14 cellular contexts compared by ENCODE assay signal in genomic region chr19:53824134-53824611, GRCh38. TPM values are rescaled to one million over a fixed set of nuclear protein-coding genes. Genes with fewer than 3 reads are reported as not detected.
A peak's percentile ranks its signal among the peaks of the same experiment; 100 is the strongest.
DNase-seq lines count a peak whose midpoint lies in the region; ATAC-seq and TF ChIP-seq lines count a peak whose summit lies in the region.
"Had no signal": no experiment of that assay in that cellular context is flagged by ENCODE, and none has a peak within 500 bp of the region (broad histone marks: within the 10 kb centered on the region; RNA-seq: fewer than 3 reads in every experiment).

Gene NLRP12, minus strand, starts transcription at chr19:53824314. Its CDS starts 140 bp downstream, at chr19:53824174.

- no peaks in the 10 kb centered on the region; the same call in 2 of the 3 replicates for H3K36me3 Mint-ChIP-seq in GM23338 (ENCODE audit: low read depth)
- H3K36me3 Mint-ChIP-seq: naive B cell had no signal

- no peak within 1 kb of the TSS; the same call in 2 of the 3 replicates for H3K4me3 Mint-ChIP-seq in GM23338
- H3K4me3 Mint-ChIP-seq: naive B cell had no signal

- DNase-seq in GM23338 (ENCODE audit: low spot score) = no peak
- DNase-seq in RPMI8226 = peak; percentile 65
- DNase-seq in left ventricle myocardium inferior = no peak
- peak; percentile 80 for DNase-seq in pons (ENCODE audit: low spot score)
- DNase-seq in OCI-LY7 (ENCODE audit: low spot score) = no peak
- DNase-seq in NCI-H1436 treated with DMSO at 0.1 percent for 48 hours (lab: John Stamatoyannopoulos, UW) = no peak
- no peak for DNase-seq in foreskin fibroblast
- DNase-seq: BE2C, naive B cell, NCI-H748 treated with DMSO at 0.1 percent for 48 hours, SW 1271 had no signal

- H3K4me1 ChIP-seq in GM23338 (ENCODE audit: insufficient read depth) (peaks cover 13% of the 10 kb centered on the region; the same call in 1 of the 2 replicates), left ventricle myocardium inferior (no peaks in the 10 kb centered on the region), OCI-LY7 (ENCODE audit: insufficient read depth, low read length, poor library complexity, severe bottlenecking) (no peaks in the 10 kb centered on the region)
- H3K4me1 ChIP-seq: BE2C had no signal

- H3K4me3 ChIP-seq in GM23338 (no peak within 1 kb of the TSS), left ventricle myocardium inferior (peak within 1 kb of the TSS; percentile 28), OCI-LY7 (ENCODE audit: low read depth, low read length, poor library complexity, severe bottlenecking) (no peak within 1 kb of the TSS), foreskin fibroblast (ENCODE audit: low read depth in 1 of 2, low read length in 2 of 2) (no peak within 1 kb of the TSS)
- H3K4me3 ChIP-seq: cardiac muscle cell had no signal

- intact Hi-C loops in left ventricle myocardium inferior (cut with micrococcal nuclease) (no loop called here), OCI-LY7 (cut with micrococcal nuclease; ENCODE audit: unreplicated experiment) (no loop called here)

- H3K27ac ChIP-seq in GM23338 (ENCODE audit: low read depth) (peak within 1 kb of the TSS; percentile 77), left ventricle myocardium inferior (replicated peaks) (no peak within 1 kb of the TSS), OCI-LY7 (ENCODE audit: low read depth, low read length, poor library complexity, severe bottlenecking) (no peak within 1 kb of the TSS)
- H3K27ac ChIP-seq: cardiac muscle cell had no signal

- H3K9me3 ChIP-seq in left ventricle myocardium inferior (replicated peaks) (no peaks in the 10 kb centered on the region), OCI-LY7 (ENCODE audit: low read length) (no peaks in the 10 kb centered on the region)
- H3K9me3 ChIP-seq: BE2C had no signal

- BruUV-seq in OCI-LY7 (replicated peaks; lab: Mats Ljungman, UMichigan) = no TSS peak

- H3K27ac Mint-ChIP-seq in GM23338 = peak within 1 kb of the TSS; percentile 53
- H3K27ac Mint-ChIP-seq: naive B cell had no signal

- POLR2A ChIA-PET in OCI-LY7 (lab: Charles Lee) = no interaction called here

- peaks cover 14% of the 10 kb centered on the region for H3K4me1 Mint-ChIP-seq in GM23338

- H4K20me1 ChIP-seq in GM23338 (replicated peaks; ENCODE audit: insufficient read depth) (no peaks in the 10 kb centered on the region), OCI-LY7 (ENCODE audit: insufficient read depth, low read length) (no peaks in the 10 kb centered on the region)

- H3F3A ChIP-seq in GM23338 (replicated peaks; ENCODE audit: low read depth) = 0 out of 2 replicates have a peak, but pooled peaks cover 9% of the 10 kb centered on the region

- H3K27me3 ChIP-seq in GM23338 (ENCODE audit: insufficient read depth) (no peaks in the 10 kb centered on the region), left ventricle myocardium inferior (ENCODE audit: low read depth) (peaks cover 38% of the 10 kb centered on the region)
- H3K27me3 ChIP-seq: BE2C, cardiac muscle cell had no signal

- H3K4me2 ChIP-seq in GM23338 (no peak within 1 kb of the TSS), OCI-LY7 (ENCODE audit: low read length) (no peak within 1 kb of the TSS)

- CTCF ChIA-PET in OCI-LY7 (lab: Charles Lee; ENCODE audit: unreplicated experiment) = no interaction called here

- no peaks in the 10 kb centered on the region; the same call in none of the 3 replicates for H3K9me3 Mint-ChIP-seq in GM23338

- ATAC-seq in GM23338 (peak; percentile 65), HG02852 (IDR thresholded peaks at IDR 0.05; ENCODE audit: unreplicated experiment) (no peak)

- H3K79me2 ChIP-seq in GM23338 (replicated peaks; ENCODE audit: insufficient read depth) (0 out of 2 replicates have a peak, but pooled peaks cover 6% of the 10 kb centered on the region), OCI-LY7 (ENCODE audit: insufficient read depth, low read depth, low read length) (no peaks in the 10 kb centered on the region)

- H3K9me2 ChIP-seq in GM23338 (ENCODE audit: insufficient read depth) (no peaks in the 10 kb centered on the region), OCI-LY7 (ENCODE audit: insufficient read depth, low read length) (no peaks in the 10 kb centered on the region)

- peaks cover 13% of the 10 kb centered on the region for H3K27me3 Mint-ChIP-seq in GM23338 (ENCODE audit: insufficient read depth, low read depth, poor library complexity)

- H3K36me3 ChIP-seq in GM23338 (ENCODE audit: insufficient read depth) = no peaks in the 10 kb centered on the region
- no peaks in the 10 kb centered on the region for H3K36me3 ChIP-seq in left ventricle myocardium inferior
- no peaks in the 10 kb centered on the region for H3K36me3 ChIP-seq in OCI-LY7 (ENCODE audit: insufficient read depth, low read length)
- H3K36me3 ChIP-seq: BE2C, cardiac muscle cell had no signal

- no peak for TF ChIP-seq CTCF in GM23338 (conservative IDR thresholded peaks at IDR 0.05; ENCODE audit: low read depth in 2 of 2)
- no peak for TF ChIP-seq CTCF in left ventricle myocardium inferior (IDR thresholded peaks at IDR 0.05; ENCODE audit: borderline replicate concordance)
- no peak for TF ChIP-seq CTCF in OCI-LY7 (conservative IDR thresholded peaks at IDR 0.05; ENCODE audit: low read length)
- TF ChIP-seq CTCF in foreskin fibroblast (IDR thresholded peaks at IDR 0.05; ENCODE audit: low read depth, low read length) = no peak

- peak within 1 kb of the TSS; percentile 54; the same call in 1 of the 2 replicates for H2AFZ ChIP-seq in GM23338
- no peak within 1 kb of the TSS for H2AFZ ChIP-seq in OCI-LY7 (ENCODE audit: low read length)

TF ChIP-seq in GM23338, 12 proteins besides CTCF, POLR2A, EP300 and RAD21 (continues in another document):
- TF ChIP-seq ZNF114 (CRISPR knock-in tag; IDR thresholded peaks at IDR 0.05) (no peak), EZH2 (IDR thresholded peaks at IDR 0.05; ENCODE audit: low read depth, unreplicated experiment) (no peak), ZNF331 (CRISPR knock-in tag; IDR thresholded peaks at IDR 0.05; ENCODE audit: low read depth) (no peak), CREB1 (CRISPR knock-in tag; IDR thresholded peaks at IDR 0.05; ENCODE audit: low read depth) (no peak)
- TF ChIP-seq, protein P1, sequence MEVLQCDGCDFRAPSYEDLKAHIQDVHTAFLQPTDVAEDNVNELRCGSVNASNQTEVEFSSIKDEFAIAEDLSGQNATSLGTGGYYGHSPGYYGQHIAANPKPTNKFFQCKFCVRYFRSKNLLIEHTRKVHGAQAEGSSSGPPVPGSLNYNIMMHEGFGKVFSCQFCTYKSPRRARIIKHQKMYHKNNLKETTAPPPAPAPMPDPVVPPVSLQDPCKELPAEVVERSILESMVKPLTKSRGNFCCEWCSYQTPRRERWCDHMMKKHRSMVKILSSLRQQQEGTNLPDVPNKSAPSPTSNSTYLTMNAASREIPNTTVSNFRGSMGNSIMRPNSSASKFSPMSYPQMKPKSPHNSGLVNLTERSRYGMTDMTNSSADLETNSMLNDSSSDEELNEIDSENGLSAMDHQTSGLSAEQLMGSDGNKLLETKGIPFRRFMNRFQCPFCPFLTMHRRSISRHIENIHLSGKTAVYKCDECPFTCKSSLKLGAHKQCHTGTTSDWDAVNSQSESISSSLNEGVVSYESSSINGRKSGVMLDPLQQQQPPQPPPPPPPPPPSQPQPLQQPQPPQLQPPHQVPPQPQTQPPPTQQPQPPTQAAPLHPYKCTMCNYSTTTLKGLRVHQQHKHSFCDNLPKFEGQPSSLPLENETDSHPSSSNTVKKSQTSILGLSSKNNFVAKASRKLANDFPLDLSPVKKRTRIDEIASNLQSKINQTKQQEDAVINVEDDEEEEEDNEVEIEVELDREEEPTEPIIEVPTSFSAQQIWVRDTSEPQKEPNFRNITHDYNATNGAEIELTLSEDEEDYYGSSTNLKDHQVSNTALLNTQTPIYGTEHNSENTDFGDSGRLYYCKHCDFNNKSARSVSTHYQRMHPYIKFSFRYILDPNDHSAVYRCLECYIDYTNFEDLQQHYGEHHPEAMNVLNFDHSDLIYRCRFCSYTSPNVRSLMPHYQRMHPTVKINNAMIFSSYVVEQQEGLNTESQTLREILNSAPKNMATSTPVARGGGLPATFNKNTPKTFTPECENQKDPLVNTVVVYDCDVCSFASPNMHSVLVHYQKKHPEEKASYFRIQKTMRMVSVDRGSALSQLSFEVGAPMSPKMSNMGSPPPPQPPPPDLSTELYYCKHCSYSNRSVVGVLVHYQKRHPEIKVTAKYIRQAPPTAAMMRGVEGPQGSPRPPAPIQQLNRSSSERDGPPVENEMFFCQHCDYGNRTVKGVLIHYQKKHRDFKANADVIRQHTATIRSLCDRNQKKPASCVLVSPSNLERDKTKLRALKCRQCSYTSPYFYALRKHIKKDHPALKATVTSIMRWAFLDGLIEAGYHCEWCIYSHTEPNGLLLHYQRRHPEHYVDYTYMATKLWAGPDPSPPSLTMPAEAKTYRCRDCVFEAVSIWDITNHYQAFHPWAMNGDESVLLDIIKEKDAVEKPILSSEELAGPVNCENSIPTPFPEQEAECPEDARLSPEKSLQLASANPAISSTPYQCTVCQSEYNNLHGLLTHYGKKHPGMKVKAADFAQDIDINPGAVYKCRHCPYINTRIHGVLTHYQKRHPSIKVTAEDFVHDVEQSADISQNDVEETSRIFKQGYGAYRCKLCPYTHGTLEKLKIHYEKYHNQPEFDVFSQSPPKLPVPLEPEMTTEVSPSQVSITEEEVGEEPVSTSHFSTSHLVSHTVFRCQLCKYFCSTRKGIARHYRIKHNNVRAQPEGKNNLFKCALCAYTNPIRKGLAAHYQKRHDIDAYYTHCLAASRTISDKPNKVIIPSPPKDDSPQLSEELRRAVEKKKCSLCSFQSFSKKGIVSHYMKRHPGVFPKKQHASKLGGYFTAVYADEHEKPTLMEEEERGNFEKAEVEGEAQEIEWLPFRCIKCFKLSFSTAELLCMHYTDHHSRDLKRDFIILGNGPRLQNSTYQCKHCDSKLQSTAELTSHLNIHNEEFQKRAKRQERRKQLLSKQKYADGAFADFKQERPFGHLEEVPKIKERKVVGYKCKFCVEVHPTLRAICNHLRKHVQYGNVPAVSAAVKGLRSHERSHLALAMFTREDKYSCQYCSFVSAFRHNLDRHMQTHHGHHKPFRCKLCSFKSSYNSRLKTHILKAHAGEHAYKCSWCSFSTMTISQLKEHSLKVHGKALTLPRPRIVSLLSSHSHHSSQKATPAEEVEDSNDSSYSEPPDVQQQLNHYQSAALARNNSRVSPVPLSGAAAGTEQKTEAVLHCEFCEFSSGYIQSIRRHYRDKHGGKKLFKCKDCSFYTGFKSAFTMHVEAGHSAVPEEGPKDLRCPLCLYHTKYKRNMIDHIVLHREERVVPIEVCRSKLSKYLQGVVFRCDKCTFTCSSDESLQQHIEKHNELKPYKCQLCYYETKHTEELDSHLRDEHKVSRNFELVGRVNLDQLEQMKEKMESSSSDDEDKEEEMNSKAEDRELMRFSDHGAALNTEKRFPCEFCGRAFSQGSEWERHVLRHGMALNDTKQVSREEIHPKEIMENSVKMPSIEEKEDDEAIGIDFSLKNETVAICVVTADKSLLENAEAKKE (CRISPR knock-in tag; IDR thresholded peaks at IDR 0.05) = no peak

RNA-seq across cellular contexts. Expression of gene NLRP12, which starts in this region (rescaled TPM):
- total RNA-seq in GM23338 (2014; rRNA removed; shearing (Covaris generic)) = 7.5 and 8.4 TPM in 2 replicates
- 1.9 and 2.6 TPM in 2 replicates for polyA plus RNA-seq in GM23338 (2016; fragmentation: Nextera tagmentation; extraction: Ambion mirVana)
- total RNA-seq in left ventricle myocardium inferior (0.22 TPM), OCI-LY7 (2022) (not detected in 2 replicates)
- total RNA-seq in OCI-LY7 (2014; rRNA removed; shearing (Covaris generic)) = not detected in 2 replicates
- total RNA-seq: cardiac muscle cell, HT1080 had no signal
- polyA plus RNA-seq: cardiac muscle cell had no signal

Comparison
In these comparisons a context has a peak if more than half of its experiments do, and no peak if none do; other contexts are left out.
1. DNase-seq: peak in RPMI8226 (single experiment) and pons (single experiment); none in GM23338 (single experiment), left ventricle myocardium inferior (single experiment), OCI-LY7 (single experiment), NCI-H1436 treated with DMSO at 0.1 percent for 48 hours (single experiment) and foreskin fibroblast (0 of 2).